ENCODE assay signal across 8 cellular contexts in the genomic region with DNA sequence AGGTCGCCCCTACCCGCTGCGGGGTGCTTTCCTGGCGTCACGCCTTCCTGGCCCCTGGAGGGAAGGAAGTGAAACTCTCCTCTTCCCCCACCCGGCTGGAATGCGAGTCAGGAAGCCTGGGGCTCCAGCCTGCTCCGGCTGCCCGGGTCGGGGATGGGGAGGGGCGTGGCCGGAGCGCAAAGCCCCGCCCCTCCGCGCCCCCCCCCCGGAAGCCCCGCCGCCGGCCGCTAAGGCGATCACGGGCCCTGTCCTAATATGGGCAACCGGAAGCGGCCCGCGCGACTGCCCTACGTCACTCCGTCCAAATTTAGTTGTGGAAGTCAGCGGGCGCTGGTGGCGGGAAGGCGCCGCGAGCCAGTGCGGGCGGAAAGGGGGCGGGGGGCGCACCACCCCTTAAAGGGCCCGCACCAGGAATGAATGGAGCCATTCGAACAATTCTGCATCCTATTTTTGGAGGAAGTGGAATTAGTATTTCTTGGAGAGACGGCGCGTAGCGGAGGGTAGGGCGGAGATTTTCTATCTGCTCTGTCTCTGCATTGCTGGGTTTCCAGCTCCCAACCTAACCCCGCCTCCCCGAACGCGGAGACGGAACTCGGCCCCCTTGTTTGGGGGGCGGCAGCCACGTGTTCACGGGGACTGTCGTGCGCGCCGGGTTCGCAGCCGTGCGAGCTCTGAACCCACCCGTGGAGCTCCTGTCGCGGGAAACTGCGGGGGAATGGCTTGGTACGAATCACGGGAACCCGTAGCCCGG. TPM values are rescaled to one million over a fixed set of nuclear protein-coding genes. Genes with fewer than 3 reads are reported as not detected.
DNase-seq lines count a peak whose midpoint lies in the region; ATAC-seq and TF ChIP-seq lines count a peak whose summit lies in the region.

No MANE protein-coding gene starts in this region.

- H3K27me3 ChIP-seq in PC-3 (ENCODE audit: low read length) = no peaks in the 10 kb centered on the region

- POLR2A ChIA-PET in PC-3 (lab: Charles Lee; ENCODE audit: unreplicated experiment) = interaction anchor here (0.5 to 1.7 kb wide), 6 partner anchors 10 to 250 kb away, joined by 3 to 16 read pairs (median 5); a partner anchor contains a TSS

- H3K4me1 ChIP-seq in PC-3 (ENCODE audit: insufficient read depth, low read length) (peaks cover 23% of the 10 kb centered on the region), mucosa of descending colon (ENCODE audit: low read depth) (peaks cover 29% of the 10 kb centered on the region)

- peak; percentile 97 for DNase-seq in COR-L47 (lab: John Stamatoyannopoulos, UW)
- peak; percentile 98 for DNase-seq in KBM-7
- peak; percentile 99 for DNase-seq in PC-3
- DNase-seq in activated T-cell treated with anti-CD3 and anti-CD28 coated beads for 48 hours (ENCODE audit: low read depth) = peak; percentile 94
- DNase-seq in epithelial cell of esophagus (ENCODE audit: low read depth) = peak; percentile 97
- peak; percentile 98 to 99 (median 98) for DNase-seq in mucosa of descending colon
- peak; percentile 89 to 93 for DNase-seq in stimulated activated CD8-positive, alpha-beta memory T cell treated with anti-CD3 and anti-CD28 coated beads, Interleukin-2, amount 100 ng/mL, for 48 hours (ENCODE audit: low read depth in 2 of 2)

- H3K36me3 ChIP-seq in PC-3 (ENCODE audit: low read depth, low read length) = peaks cover 14% of the 10 kb centered on the region
- peaks cover 3% of the 10 kb centered on the region for H3K36me3 ChIP-seq in mucosa of descending colon (ENCODE audit: low read depth)

- intact Hi-C loops in PC-3 (cut with micrococcal nuclease) = loop anchor here (1.0 to 5.0 kb wide), 2 partner anchors 12 to 49 kb away; a partner anchor contains a TSS
- intact Hi-C loops in mucosa of descending colon (cut with DNase I, micrococcal nuclease) = no loop called here

- peak overlapping the region; percentile 91 for H3K27ac ChIP-seq in PC-3 (ENCODE audit: low read length)

- peak overlapping the region; percentile 97 for H3K9ac ChIP-seq in PC-3 (ENCODE audit: low read length)

- TF ChIP-seq CTCF in PC-3 (conservative IDR thresholded peaks at IDR 0.05; ENCODE audit: low read depth, low read length) (0 out of 2 replicates have a peak, but pooled peaks have one; percentile 7), epithelial cell of esophagus (IDR thresholded peaks at IDR 0.05; ENCODE audit: insufficient read depth, low read depth, low read length, missing control alignments) (peak; percentile 22), mucosa of descending colon (IDR thresholded peaks at IDR 0.05) (no peak)

- H3K79me2 ChIP-seq in PC-3 (ENCODE audit: low read length) = peaks cover 64% of the 10 kb centered on the region

- in situ Hi-C loops in KBM-7 (cut with MboI; ENCODE audit: low pct_unique_long_range_greater_than_20kb, low sequenced_read_pairs) = no loop called here

- BruUV-seq in PC-3 (replicated peaks; lab: Mats Ljungman, UMichigan) = no TSS peak

- CTCF ChIA-PET in PC-3 (lab: Charles Lee) = no interaction called here

- peaks cover 13% of the 10 kb centered on the region for H3F3A ChIP-seq in PC-3 (ENCODE audit: low read length, unreplicated experiment)

- H3K4me3 ChIP-seq in PC-3 (ENCODE audit: low read length) (peak overlapping the region; percentile 93), epithelial cell of esophagus (ENCODE audit: low read length) (peak overlapping the region; percentile 92), mucosa of descending colon (peak overlapping the region; percentile 97)

- peaks cover 17% of the 10 kb centered on the region for H4K20me1 ChIP-seq in PC-3 (ENCODE audit: low read length)

- H3K9me3 ChIP-seq in PC-3 (ENCODE audit: low read length) (no peaks in the 10 kb centered on the region), mucosa of descending colon (no peaks in the 10 kb centered on the region)

- ATAC-seq in GM21526 (IDR thresholded peaks at IDR 0.05; ENCODE audit: low FRiP score, unreplicated experiment) (peak; percentile 36), PC-3 (peak; percentile 42), mucosa of descending colon (peak; percentile 56)

- no peaks in the 10 kb centered on the region for H3K9me2 ChIP-seq in PC-3 (replicated peaks; ENCODE audit: low read length)

- peak overlapping the region; percentile 84 for H2AFZ ChIP-seq in PC-3 (ENCODE audit: low read length)

- peak overlapping the region; percentile 98 for H3K4me2 ChIP-seq in PC-3 (ENCODE audit: low read length)

RNA-seq across cellular contexts. Expression of a gene that starts 1.6 kb away (rescaled TPM):
- total RNA-seq in PC-3 (2014; rRNA removed) (155 and 191 TPM in 2 replicates), mucosa of descending colon (100 to 1,000 TPM; 101 to 117 (median 112) TPM)

RNA-seq across cellular contexts. Expression of a gene that starts 1.6 kb away (rescaled TPM):
- total RNA-seq in PC-3 (2014; rRNA removed) = 179 and 243 TPM in 2 replicates
- total RNA-seq in mucosa of descending colon = 10 to 100 TPM; 48.2 to 59.7 (median 49.3) TPM

RNA-seq across cellular contexts. Expression of a gene that starts 33.7 kb away (rescaled TPM):
- total RNA-seq in PC-3 (2014; rRNA removed) = 266 and 337 TPM in 2 replicates
- 10 to 100 TPM; 42.2 to 58.9 (median 54.1) TPM for total RNA-seq in mucosa of descending colon

RNA-seq across cellular contexts. Expression of a gene that starts 35.2 kb away (rescaled TPM):
- 91.8 and 117 TPM in 2 replicates for total RNA-seq in PC-3 (2014; rRNA removed)
- 10 to 100 TPM; 26.6 to 37.9 (median 30.0) TPM for total RNA-seq in mucosa of descending colon

RNA-seq across cellular contexts. Expression of a gene that starts 49.1 kb away (rescaled TPM):
- total RNA-seq in PC-3 (2014; rRNA removed) = 3.3 and 12.0 TPM in 2 replicates
- total RNA-seq in mucosa of descending colon = 1 to 10 TPM; 1.7 to 7.6 (median 4.7) TPM

Comparison
In these comparisons a context has a peak if more than half of its experiments do, and no peak if none do; other contexts are left out.
1. Peak in every context shown above with its lines: DNase-seq, ATAC-seq, H3K4me3 ChIP-seq and H3K27ac ChIP-seq.